ENCODE assay signal across 10 cellular contexts in the genomic region with DNA sequence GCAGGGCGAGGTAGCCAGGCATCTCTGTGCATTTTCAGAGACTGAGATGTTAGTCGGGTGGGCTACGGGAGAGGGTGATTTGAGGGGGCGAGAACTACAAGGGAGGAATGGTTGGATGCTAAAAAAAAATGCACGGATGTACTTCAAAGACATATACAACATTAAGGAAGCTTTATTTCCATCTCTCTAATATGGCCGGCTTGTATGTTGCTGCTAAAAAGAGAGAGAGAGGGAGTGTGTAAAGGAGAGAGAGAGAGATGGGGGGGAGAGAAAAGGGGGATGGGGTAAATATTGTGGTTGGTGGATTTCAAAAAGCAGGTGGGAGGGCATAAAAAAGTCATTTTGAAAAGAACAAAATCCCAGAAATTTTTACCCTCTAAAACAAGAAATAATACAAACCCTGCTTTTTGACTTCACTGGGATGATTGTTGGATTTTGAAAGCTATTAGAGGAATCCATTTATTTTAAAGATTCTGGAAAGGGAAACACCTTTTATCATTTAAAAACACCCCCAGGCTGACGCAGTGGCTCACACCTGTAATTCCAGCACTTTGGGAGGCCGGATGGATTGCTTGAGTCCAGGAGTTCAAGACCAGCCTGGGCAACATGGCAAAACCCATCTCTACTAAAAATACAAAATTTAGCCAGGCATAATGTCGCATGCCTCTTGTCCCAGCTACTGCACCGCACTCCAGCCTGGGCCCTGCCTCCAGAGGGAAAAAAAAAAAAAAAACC. TPM values are rescaled to one million over a fixed set of nuclear protein-coding genes. Genes with fewer than 3 reads are reported as not detected.
DNase-seq lines count a peak whose midpoint lies in the region; ATAC-seq, FAIRE-seq and TF ChIP-seq lines count a peak whose summit lies in the region.
"Had no signal": no experiment of that assay in that cellular context is flagged by ENCODE, and none has a peak within 500 bp of the region (broad histone marks: within the 10 kb centered on the region; RNA-seq: fewer than 3 reads in every experiment).

A gene with protein sequence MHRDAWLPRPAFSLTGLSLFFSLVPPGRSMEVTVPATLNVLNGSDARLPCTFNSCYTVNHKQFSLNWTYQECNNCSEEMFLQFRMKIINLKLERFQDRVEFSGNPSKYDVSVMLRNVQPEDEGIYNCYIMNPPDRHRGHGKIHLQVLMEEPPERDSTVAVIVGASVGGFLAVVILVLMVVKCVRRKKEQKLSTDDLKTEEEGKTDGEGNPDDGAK (minus strand): TSS at position 240 of the 735 bp plus-strand sequence. CDS start 208 bp downstream, at position 32.

- no peaks in the 10 kb centered on the region for H3K36me3 ChIP-seq in OCI-LY3 (replicated peaks; ENCODE audit: low read depth, low read length)
- no peaks in the 10 kb centered on the region for H3K36me3 ChIP-seq in tibial nerve
- H3K36me3 ChIP-seq in small intestine (ENCODE audit: control insufficient read depth in 2 of 2, insufficient read depth in 2 of 2, low read length in 2 of 2) = no peaks in the 10 kb centered on the region

- POLR2A ChIA-PET in GM10248 (lab: Yijun Ruan, JAX) = no interaction called here

- TF ChIP-seq EP300 in tibial nerve (IDR thresholded peaks at IDR 0.05) = no peak

- peak within 1 kb of the TSS; percentile 48 for H3K9ac ChIP-seq in OCI-LY3 (ENCODE audit: low read length)

- TF ChIP-seq CTCF in OCI-LY3 (IDR thresholded peaks at IDR 0.05; ENCODE audit: low read depth, low read length) (no peak), epithelial cell of esophagus (IDR thresholded peaks at IDR 0.05; ENCODE audit: insufficient read depth, low read depth, low read length, missing control alignments) (no peak), tibial nerve (IDR thresholded peaks at IDR 0.05) (no peak), GM10248 (IDR thresholded peaks at IDR 0.05; ENCODE audit: control extremely low read depth, extremely low read depth, low read depth, missing control alignments) (no peak)

- peak within 1 kb of the TSS; percentile 99 for H2AFZ ChIP-seq in OCI-LY3 (ENCODE audit: low read depth, low read length)

- H3K4me2 ChIP-seq in OCI-LY3 (ENCODE audit: low read length) = peak within 1 kb of the TSS; percentile 96

- no peaks in the 10 kb centered on the region for H3K79me2 ChIP-seq in OCI-LY3 (ENCODE audit: low read length)

- peaks cover 30% of the 10 kb centered on the region for H3K4me1 ChIP-seq in OCI-LY3 (ENCODE audit: low read length)
- H3K4me1 ChIP-seq in tibial nerve = peaks cover 0 to 30% (median 0%) of the 10 kb centered on the region in 4 donors
- H3K4me1 ChIP-seq in small intestine (ENCODE audit: control insufficient read depth in 2 of 2, insufficient read depth in 1 of 2, low read depth in 1 of 2, low read length in 1 of 2) = no peaks in the 10 kb centered on the region

- DNase-seq in epithelial cell of esophagus (ENCODE audit: low read depth) (peak; percentile 49), medulla oblongata (ENCODE audit: extremely low spot score) (peak; percentile 67), tibial nerve (ENCODE audit: low spot score in 2 of 2) (no peak), GM10248 (ENCODE audit: extremely low spot score) (no peak), small intestine (no peak)
- DNase-seq: T-helper 2 cell had no signal

- peak within 1 kb of the TSS; percentile 78 for H3K4me3 ChIP-seq in OCI-LY3 (ENCODE audit: low read length)
- no peak within 1 kb of the TSS for H3K4me3 ChIP-seq in epithelial cell of esophagus (ENCODE audit: low read length)
- H3K4me3 ChIP-seq in tibial nerve = peak within 1 kb of the TSS; percentile 15 to 44 (median 28)
- H3K4me3 ChIP-seq in small intestine (ENCODE audit: low read depth in 1 of 2, low read length in 2 of 2) = no peak within 1 kb of the TSS

- no peak for TF ChIP-seq POLR2A in tibial nerve (IDR thresholded peaks at IDR 0.05)

- H3K9me3 ChIP-seq in OCI-LY3 (ENCODE audit: insufficient read depth, low read length) (no peaks in the 10 kb centered on the region), tibial nerve (no peaks in the 10 kb centered on the region), small intestine (ENCODE audit: control insufficient read depth, low read depth) (no peaks in the 10 kb centered on the region)

- 37 to 41% methylated on average over 10 of the region's 10 CpGs for WGBS in tibial nerve, 2 donors
- 50 to 57% (median 55%) methylated on average over 10 of the region's 10 CpGs for WGBS in small intestine, 3 donors

- CTCF ChIA-PET in GM10248 (lab: Yijun Ruan, JAX) = no interaction called here

- H3K27ac ChIP-seq in OCI-LY3 (ENCODE audit: low read length) (no peak within 1 kb of the TSS), tibial nerve (peak within 1 kb of the TSS in 2 of 4 donors; percentile 29 to 34), small intestine (ENCODE audit: low read depth in 1 of 2, low read length in 1 of 2) (no peak within 1 kb of the TSS)

- no peak for FAIRE-seq in small intestine (lab: Jason Lieb, UNC)
- FAIRE-seq: G401.6 had no signal

- no peaks in the 10 kb centered on the region for H3K27me3 ChIP-seq in OCI-LY3 (ENCODE audit: low read depth, low read length)
- no peaks in the 10 kb centered on the region for H3K27me3 ChIP-seq in tibial nerve
- H3K27me3 ChIP-seq in small intestine (ENCODE audit: control insufficient read depth in 2 of 2, insufficient read depth in 2 of 2, low read length in 2 of 2) = no peaks in the 10 kb centered on the region

- ATAC-seq in esophagus mucosa = no peak
- ATAC-seq: natural killer cell treated with Interleukin-12 subunit alpha and Interleukin-12 subunit beta and Interleukin-15 and Interleukin-18, amount 100 ng/mL, for 72 hours had no signal

- no peaks in the 10 kb centered on the region for H4K20me1 ChIP-seq in OCI-LY3 (ENCODE audit: insufficient read depth, low read length)

RNA-seq across cellular contexts. Expression of the gene that starts here (rescaled TPM):
- 1 to 10 TPM in 1 of 4 donors, under 1 TPM in 2, not detected in 1; 0.78 to 1.3 (median 0.87) TPM for total RNA-seq in tibial nerve
- total RNA-seq in esophagus mucosa = 0.32 TPM
- 1 to 10 TPM in 1 of 3 donors, under 1 TPM in 1, not detected in 1; under 0.01 to 2.3 TPM for polyA plus RNA-seq in small intestine
- total RNA-seq: natural killer cell treated with Interleukin-12 subunit alpha and Interleukin-12 subunit beta and Interleukin-15 and Interleukin-18, amount 100 ng/mL, for 72 hours had no signal

Comparison
In these comparisons a context has a peak if more than half of its experiments do, and no peak if none do; other contexts are left out.
1. H3K4me3 ChIP-seq: peak in OCI-LY3 (single experiment) and tibial nerve (4 of 4); none in epithelial cell of esophagus (single experiment) and small intestine (0 of 2).
2. DNase-seq: peak in epithelial cell of esophagus (single experiment) and medulla oblongata (single experiment); none in tibial nerve (0 of 2), GM10248 (single experiment) and small intestine (single experiment).